Comparison of ENCODE assay signal across 8 cellular contexts in the genomic region with DNA sequence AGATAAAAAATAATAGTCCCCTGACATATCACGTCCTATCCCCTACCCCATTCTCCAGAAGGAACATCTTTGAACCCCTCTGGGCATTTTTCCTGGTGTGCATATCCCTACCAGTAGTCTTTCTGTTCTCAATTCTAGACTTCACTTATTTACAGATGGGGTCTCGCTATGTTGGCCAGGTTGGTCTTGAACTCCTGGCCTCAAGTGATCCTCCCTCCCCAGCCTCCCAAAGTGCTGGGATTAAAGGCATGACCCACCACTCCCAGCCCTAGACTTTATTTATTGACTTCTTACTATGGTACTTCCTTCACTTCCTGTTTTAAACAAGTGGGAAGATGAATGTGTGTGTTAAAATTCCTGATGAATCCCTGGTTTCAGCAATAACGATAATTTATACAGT. TPM values are rescaled to one million over a fixed set of nuclear protein-coding genes. Genes with fewer than 3 reads are reported as not detected.
DNase-seq lines count a peak whose midpoint lies in the region; ATAC-seq and TF ChIP-seq lines count a peak whose summit lies in the region.

No MANE protein-coding gene starts in this region.

- DNase-seq in right atrium auricular region (ENCODE audit: low spot score) (no peak), left cardiac atrium (no peak), body of pancreas (no peak), OCI-M1 (lab: John Stamatoyannopoulos, UW) (no peak), NCI-H2107 (lab: John Stamatoyannopoulos, UW) (no peak)
- no peak for DNase-seq in activated CD4-positive, CD25-positive, alpha-beta regulatory T cell treated with anti-CD3 and anti-CD28 coated beads, Interleukin-2, amount 50 U/mL, for 72 hours
- DNase-seq in stimulated activated naive CD4-positive, alpha-beta T cell treated with Interleukin-2 at 50 U/mL for 16 hours (lab: John Stamatoyannopoulos, UW): no peak

- H3K27ac ChIP-seq in right atrium auricular region: peak overlapping the region; percentile 84 to 87
- peak overlapping the region in 3 of 4 donors; percentile 84 to 92 (median 91) for H3K27ac ChIP-seq in body of pancreas
- H3K27ac ChIP-seq in mucosa of rectum (ENCODE audit: low read depth in 2 of 2, low read length in 2 of 2): peak overlapping the region; percentile 48 to 79

- 31 to 58% methylated on average over 3 of the region's 3 CpGs for WGBS in body of pancreas, 2 donors

- H3K4me1 ChIP-seq in right atrium auricular region: no peaks in the 10 kb centered on the region
- H3K4me1 ChIP-seq in body of pancreas: no peaks in the 10 kb centered on the region
- H3K4me1 ChIP-seq in mucosa of rectum (ENCODE audit: control insufficient read depth in 2 of 2, insufficient read depth in 2 of 2, low read length in 2 of 2): peaks cover 0 to 4% of the 10 kb centered on the region in 2 donors

- H3K36me3 ChIP-seq in right atrium auricular region: no peaks in the 10 kb centered on the region
- no peaks in the 10 kb centered on the region for H3K36me3 ChIP-seq in body of pancreas (replicated peaks in 1 of 2; ENCODE audit: insufficient read depth in 1 of 2, low read depth in 2 of 2)
- peaks cover 0 to 7% of the 10 kb centered on the region in 2 donors for H3K36me3 ChIP-seq in mucosa of rectum (ENCODE audit: control insufficient read depth in 2 of 2, insufficient read depth in 2 of 2, low read length in 2 of 2)

- H3K4me3 ChIP-seq in right atrium auricular region (peak overlapping the region in 1 of 2 donors; percentile 61), body of pancreas (no peak overlapping the region), mucosa of rectum (ENCODE audit: low read length in 2 of 2) (peak overlapping the region; percentile 62 to 87)

- H3K9ac ChIP-seq in mucosa of rectum (ENCODE audit: low read depth in 1 of 2, low read length in 2 of 2): no peak overlapping the region

- H3K9me3 ChIP-seq in right atrium auricular region: no peaks in the 10 kb centered on the region
- no peaks in the 10 kb centered on the region for H3K9me3 ChIP-seq in body of pancreas
- no peaks in the 10 kb centered on the region for H3K9me3 ChIP-seq in mucosa of rectum (ENCODE audit: control insufficient read depth in 2 of 2, low read length in 2 of 2)

- intact Hi-C loops in left cardiac atrium (cut with DNase I) (loop anchor here in 1 of 2 donors (5.0 kb wide), 1 partner anchor 1010 kb away; a partner anchor contains a TSS), body of pancreas (cut with DNase I) (no loop called here)

- H3K27me3 ChIP-seq in right atrium auricular region (no peaks in the 10 kb centered on the region), body of pancreas (no peaks in the 10 kb centered on the region), mucosa of rectum (ENCODE audit: control insufficient read depth in 2 of 2, insufficient read depth in 2 of 2, low read length in 2 of 2) (no peaks in the 10 kb centered on the region)

- TF ChIP-seq CTCF in right atrium auricular region (IDR thresholded peaks at IDR 0.05): no peak
- no peak for TF ChIP-seq CTCF in body of pancreas (IDR thresholded peaks at IDR 0.05)

- no peak for TF ChIP-seq POLR2A in body of pancreas (IDR thresholded peaks at IDR 0.05)

- ATAC-seq in left cardiac atrium: no peak
- no peak for ATAC-seq in body of pancreas

RNA-seq across cellular contexts. Expression of a gene that starts 0.6 kb away (rescaled TPM):
- 10 to 100 TPM in 1 of 2 donors, 1 to 10 TPM in 1; 7.2 to 12.4 TPM for total RNA-seq in right atrium auricular region
- total RNA-seq in left cardiac atrium: 10 to 100 TPM in 1 of 2 donors, 1 to 10 TPM in 1; 9.5 to 15.8 TPM
- 10 to 100 TPM in 1 of 2 donors, 1 to 10 TPM in 1; 5.9 to 11.9 TPM for total RNA-seq in body of pancreas

Comparison
In these comparisons a context has a peak if more than half of its experiments do, and no peak if none do; other contexts are left out.
1. H3K4me3 ChIP-seq: peak in mucosa of rectum (2 of 2); none in body of pancreas (0 of 2).
2. Peak in every context shown above with its lines, with median percentiles within 50 percentile points of each other: H3K27ac ChIP-seq.